Comparison of ENCODE assay signal across 3 cellular contexts in the genomic region with DNA sequence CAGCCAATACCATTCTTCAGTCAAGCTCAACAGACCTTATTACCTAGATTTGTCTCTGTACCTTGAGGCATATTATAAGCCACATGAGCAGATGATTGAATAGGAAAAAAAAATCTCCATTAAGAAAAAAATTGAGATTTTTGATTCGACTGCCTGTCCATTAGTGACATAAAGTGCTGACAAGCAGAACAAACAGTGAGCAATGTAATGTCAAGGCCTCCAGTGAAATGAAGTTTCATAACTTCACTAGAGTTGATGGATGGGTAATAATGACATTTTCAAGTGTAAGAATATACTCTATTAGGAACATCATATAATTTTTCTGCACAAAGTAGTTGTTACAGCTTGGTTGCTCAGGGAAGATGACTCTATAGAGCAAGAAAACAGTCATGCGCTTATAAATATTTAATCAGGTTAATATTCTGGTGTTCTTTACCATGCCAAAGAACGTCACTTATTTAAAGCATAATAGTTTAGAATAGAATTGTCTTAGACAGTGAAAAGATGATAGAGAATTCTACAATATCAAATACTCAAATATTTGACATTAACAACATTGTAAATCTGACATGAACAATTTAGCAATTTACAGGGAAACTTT.
"Had no signal": no experiment of that assay in that cellular context is flagged by ENCODE, and none has a peak within 500 bp of the region (broad histone marks: within the 10 kb centered on the region; RNA-seq: fewer than 3 reads in every experiment).

No MANE protein-coding gene starts in this region.

- ATAC-seq: GM12878 had no signal

- H3K4me3 ChIP-seq: GM12878 had no signal

- DNase-seq: GDM1, GF-D8 had no signal
